ENCODE assay signal across 8 cellular contexts in genomic region chr7:100852048-100852872, GRCh38. TPM values are rescaled to one million over a fixed set of nuclear protein-coding genes. Genes with fewer than 3 reads are reported as not detected.
DNase-seq lines count a peak whose midpoint lies in the region; ATAC-seq and TF ChIP-seq lines count a peak whose summit lies in the region.

Gene SLC12A9, plus strand, starts transcription at chr7:100852713. Its CDS starts 1,485 bp downstream, at chr7:100854198.

- ATAC-seq in GM19035 (IDR thresholded peaks at IDR 0.05; ENCODE audit: unreplicated experiment) (peak; percentile 88), HG03378 (IDR thresholded peaks at IDR 0.05; ENCODE audit: unreplicated experiment) (peak; percentile 63)

- no peaks in the 10 kb centered on the region for H3K36me3 ChIP-seq in colonic mucosa

- H3K9me3 ChIP-seq in colonic mucosa, result no peaks in the 10 kb centered on the region

- peak; percentile 91 for TF ChIP-seq CTCF in AG09319 (IDR thresholded peaks at IDR 0.05; ENCODE audit: low read depth, low read length)
- peak; percentile 87 for TF ChIP-seq CTCF in colonic mucosa (IDR thresholded peaks at IDR 0.05)

- H3K4me3 ChIP-seq in colonic mucosa, result peak within 1 kb of the TSS; percentile 79

- DNase-seq in AG09319 (ENCODE audit: extremely low read depth, low read depth) (peak; percentile 64), NCI-H510A treated with DMSO at 0.1 percent for 48 hours (lab: John Stamatoyannopoulos, UW) (peak; percentile 60), colonic mucosa (peak; percentile 93)
- DNase-seq in activated CD4-positive, alpha-beta T cell treated with anti-CD3 and anti-CD28 coated beads for 4 hours, result peak; percentile 81 to 84
- DNase-seq in stimulated activated CD4-positive, alpha-beta T cell treated with anti-CD3 and anti-CD28 coated beads, Interleukin-1b, Interleukin-23, amount 100 ng/mL, for 24 hours (ENCODE audit: low read depth in 4 of 4, low spot score in 1 of 4), result peak; percentile 71 to 89 (median 80)

- H3K27ac ChIP-seq in colonic mucosa (peak within 1 kb of the TSS; percentile 60), layer of hippocampus (ENCODE audit: low read depth, low read length) (peak within 1 kb of the TSS; percentile 73)

- intact Hi-C loops in colonic mucosa (cut with DNase I), result loop anchor here (5.0 kb wide), 1 partner anchor 145 kb away; the partner anchor contains the start of gene POP7

- H3K4me1 ChIP-seq in colonic mucosa, result no peaks in the 10 kb centered on the region

- peak within 1 kb of the TSS; percentile 58 to 77 for H3K9ac ChIP-seq in colonic mucosa (ENCODE audit: low read depth in 2 of 2, low read length in 2 of 2)

- H3K27me3 ChIP-seq in colonic mucosa (no peaks in the 10 kb centered on the region), layer of hippocampus (ENCODE audit: control insufficient read depth, insufficient read depth, low read length) (no peaks in the 10 kb centered on the region)

RNA-seq across cellular contexts. Expression of gene SLC12A9, which starts in this region (rescaled TPM):
- 10 to 100 TPM; 24.1 to 35.9 TPM for total RNA-seq in colonic mucosa

Comparison
In these comparisons a context has a peak if more than half of its experiments do, and no peak if none do; other contexts are left out.
1. Peak in every context shown above with its lines: DNase-seq, ATAC-seq, H3K4me3 ChIP-seq and H3K27ac ChIP-seq.